Comparison of ENCODE assay signal across 16 cellular contexts in genomic region chr7:108351715-108352114, GRCh38.
A peak's percentile ranks its signal among the peaks of the same experiment; 100 is the strongest.
DNase-seq lines count a peak whose midpoint lies in the region; ATAC-seq, FAIRE-seq and TF ChIP-seq lines count a peak whose summit lies in the region.
"Had no signal": no experiment of that assay in that cellular context is flagged by ENCODE, and none has a peak within 500 bp of the region (broad histone marks: within the 10 kb centered on the region; RNA-seq: fewer than 3 reads in every experiment).

No MANE protein-coding gene starts in this region.

- dilution Hi-C loops in endothelial cell of umbilical vein (cut with MboI; ENCODE audit: extremely low pct_ligation_motif_present, low sequenced_read_pairs) = no loop called here

- TF ChIP-seq EP300 in A549 (IDR thresholded peaks at IDR 0.05) = peak; percentile 53 to 54; a peak in 2 of 5 replicates

- peaks cover 61% of the 10 kb centered on the region for H3K4me1 ChIP-seq in A549
- peaks cover 7% of the 10 kb centered on the region for H3K4me1 ChIP-seq in endothelial cell of umbilical vein (ENCODE audit: control insufficient read depth, extremely low read depth, insufficient read depth, low read length)
- no peaks in the 10 kb centered on the region for H3K4me1 ChIP-seq in foreskin keratinocyte
- H3K4me1 ChIP-seq: heart left ventricle, psoas muscle, tibial artery had no signal

- peak; percentile 39 for FAIRE-seq in A549 (lab: Jason Lieb, UNC)
- FAIRE-seq in endothelial cell of umbilical vein (lab: Jason Lieb, UNC) = peak; percentile 81
- FAIRE-seq: GM12891 had no signal

- CTCF ChIA-PET in A549 (lab: Yijun Ruan, JAX) (no interaction called here), endothelial cell of umbilical vein (lab: Charles Lee) (no interaction called here)

- TF ChIP-seq CTCF in A549 (IDR thresholded peaks at IDR 0.05) (no peak), endothelial cell of umbilical vein (IDR thresholded peaks at IDR 0.05; ENCODE audit: extremely low read depth in 1 of 2, insufficient read depth in 1 of 2, low read depth in 1 of 2, low read length in 2 of 2) (no peak), foreskin keratinocyte (conservative IDR thresholded peaks at IDR 0.05) (no peak)

- H3K9ac ChIP-seq in endothelial cell of umbilical vein (replicated peaks; ENCODE audit: extremely low read depth, insufficient read depth, low read length) = no peak overlapping the region

- H2AFZ ChIP-seq in endothelial cell of umbilical vein (ENCODE audit: low read depth, low read length) = no peak overlapping the region

- peak overlapping the region; percentile 61 to 69 for H3K27ac ChIP-seq in A549
- no peak overlapping the region for H3K27ac ChIP-seq in endothelial cell of umbilical vein (ENCODE audit: insufficient read depth, low read depth, low read length)
- no peak overlapping the region for H3K27ac ChIP-seq in foreskin keratinocyte
- H3K27ac ChIP-seq: heart left ventricle, psoas muscle, tibial artery had no signal

- H3K79me2 ChIP-seq in endothelial cell of umbilical vein (ENCODE audit: control insufficient read depth, insufficient read depth, low read length) = peaks cover 17% of the 10 kb centered on the region

- ATAC-seq in A549 (peak; percentile 82 to 85), foreskin keratinocyte (no peak), HG02840 (IDR thresholded peaks at IDR 0.05; ENCODE audit: low FRiP score, unreplicated experiment) (no peak)
- ATAC-seq: heart left ventricle, left colon, psoas muscle had no signal

- no peaks in the 10 kb centered on the region for H3K9me3 ChIP-seq in A549
- no peaks in the 10 kb centered on the region for H3K9me3 ChIP-seq in endothelial cell of umbilical vein (replicated peaks; ENCODE audit: control insufficient read depth, insufficient read depth, low read length)
- H3K9me3 ChIP-seq: heart left ventricle, psoas muscle, tibial artery had no signal

- TF ChIP-seq POLR2A in A549 (IDR thresholded peaks at IDR 0.05; ENCODE audit: low read length) (no peak), endothelial cell of umbilical vein (IDR thresholded peaks at IDR 0.05; ENCODE audit: low read depth, low read length) (no peak)

- no TSS peak for BruUV-seq in endothelial cell of umbilical vein (replicated peaks; lab: Mats Ljungman, UMichigan)

- no peaks in the 10 kb centered on the region for H4K20me1 ChIP-seq in endothelial cell of umbilical vein (replicated peaks; ENCODE audit: control insufficient read depth, extremely low read depth, insufficient read depth, low read length)

- DNase-seq in A549 (ENCODE audit: low read depth in 1 of 2, low spot score in 1 of 2) = peak; percentile 55 to 57
- peak; percentile 52 for DNase-seq in NCI-H1105 (lab: John Stamatoyannopoulos, UW)
- peak; percentile 34 for DNase-seq in NCI-H345 treated with DMSO at 0.1 percent for 48 hours (lab: John Stamatoyannopoulos, UW; ENCODE audit: unreplicated experiment)
- DNase-seq in endothelial cell of umbilical vein (ENCODE audit: low read depth, low spot score) = peak; percentile 10
- DNase-seq in NOMO-1 treated with dmso at 0.1 percent for 144 hours (lab: John Stamatoyannopoulos, UW; ENCODE audit: unreplicated experiment) = no peak
- DNase-seq in foreskin keratinocyte = no peak
- DNase-seq in activated effector memory CD4-positive, alpha-beta T cell treated with anti-CD3 and anti-CD28 coated beads, Interleukin-2, amount 50 U/mL, for 16 hours = no peak
- DNase-seq: activated CD4-positive, alpha-beta memory T cell treated with anti-CD3 and anti-CD28 coated beads for 36 hours; heart left ventricle; left colon; NCI-H1048; psoas muscle; T1000; tibial artery had no signal

- H3K4me2 ChIP-seq in A549 (peak overlapping the region; percentile 74), endothelial cell of umbilical vein (ENCODE audit: insufficient read depth, low read length) (no peak overlapping the region)

- 0 out of 5 replicates have a peak, but pooled peaks of 1 of the 2 experiments have one; percentile 38 for TF ChIP-seq RAD21 in A549 (conservative IDR thresholded peaks at IDR 0.05 in 1 of 2, IDR thresholded peaks at IDR 0.05 in 1 of 2)

- no peaks in the 10 kb centered on the region for H3K36me3 ChIP-seq in endothelial cell of umbilical vein (ENCODE audit: control insufficient read depth in 2 of 2, extremely low read depth in 1 of 2, insufficient read depth in 2 of 2, low read length in 2 of 2)
- H3K36me3 ChIP-seq: heart left ventricle, tibial artery had no signal

- H3K4me3 ChIP-seq in A549 (peak overlapping the region; percentile 2; the same call in 1 of the 3 replicates), endothelial cell of umbilical vein (replicated peaks in 1 of 3; ENCODE audit: insufficient read depth in 1 of 3, low read depth in 1 of 3, low read length in 3 of 3) (no peak overlapping the region)
- H3K4me3 ChIP-seq: heart left ventricle, psoas muscle, tibial artery had no signal

- H3K9me1 ChIP-seq in endothelial cell of umbilical vein (replicated peaks; ENCODE audit: control insufficient read depth, extremely low read depth, insufficient read depth, low read length) = no peaks in the 10 kb centered on the region

- POLR2A ChIA-PET in A549 (lab: Yijun Ruan, JAX) (interaction anchor here (1.2 kb wide), 1 partner anchor 104 kb away, joined by 4 read pairs; the partner anchor contains the start of gene NRCAM), endothelial cell of umbilical vein (lab: Charles Lee) (interaction anchor here (0.6 kb wide), 1 partner anchor 21 kb away, joined by 3 read pairs; no protein-coding TSS in a partner anchor)

- H3K27me3 ChIP-seq in endothelial cell of umbilical vein (ENCODE audit: control insufficient read depth in 2 of 2, insufficient read depth in 2 of 2, low read length in 2 of 2) (no peaks in the 10 kb centered on the region), foreskin keratinocyte (no peaks in the 10 kb centered on the region)
- H3K27me3 ChIP-seq: heart left ventricle, tibial artery had no signal

- intact Hi-C loops in endothelial cell of umbilical vein (cut with micrococcal nuclease) = no loop called here

TF ChIP-seq in A549, 52 proteins besides CTCF, POLR2A, EP300 and RAD21 (continues in another document):
- TF ChIP-seq NR3C1 (IDR thresholded peaks at IDR 0.05) (no peak), ZFP36 (IDR thresholded peaks at IDR 0.05; ENCODE audit: borderline replicate concordance, partially characterized antibody) (no peak), FOSL2 (IDR thresholded peaks at IDR 0.05) (peak; percentile 77), FOSL2 (CRISPR knock-in tag; IDR thresholded peaks at IDR 0.05) (peak; percentile 89), JUNB (IDR thresholded peaks at IDR 0.05) (peak; percentile 91), GATA3 (IDR thresholded peaks at IDR 0.05; ENCODE audit: borderline replicate concordance) (peak; percentile 78), HOXA7 (CRISPR knock-in tag; IDR thresholded peaks at IDR 0.05) (0 out of 2 replicates have a peak, but pooled peaks have one; percentile 14), FOXS1 (CRISPR knock-in tag; IDR thresholded peaks at IDR 0.05) (peak; percentile 72; the same call in 1 of the 2 replicates), SMC3 (IDR thresholded peaks at IDR 0.05) (peak; percentile 37; the same call in 1 of the 3 replicates), CBX8 (IDR thresholded peaks at IDR 0.05) (no peak), EHF (CRISPR knock-in tag; IDR thresholded peaks at IDR 0.05) (no peak), BHLHE40 (IDR thresholded peaks at IDR 0.05; ENCODE audit: low read depth, low read length) (no peak), ESRRA (IDR thresholded peaks at IDR 0.05; ENCODE audit: borderline replicate concordance, low read length) (no peak), TFCP2L1 (CRISPR knock-in tag; IDR thresholded peaks at IDR 0.05) (no peak), CEBPB (IDR thresholded peaks at IDR 0.05) (peak; percentile 47 to 74; a peak in 3 of 4 replicates)

TF ChIP-seq in endothelial cell of umbilical vein, 7 proteins besides CTCF, POLR2A, EP300 and RAD21:
- TF ChIP-seq POLR2AphosphoS5 (IDR thresholded peaks at IDR 0.05; ENCODE audit: insufficient read depth, low read depth, low read length) (peak; percentile 6), MAX (IDR thresholded peaks at IDR 0.05; ENCODE audit: insufficient read depth, insufficient read length) (no peak)

Comparison
In these comparisons a context has a peak if more than half of its experiments do, and no peak if none do; other contexts are left out.
1. ATAC-seq: peak in A549 (2 of 2); none in foreskin keratinocyte (single experiment) and HG02840 (single experiment).
2. DNase-seq: peak in A549 (2 of 2), NCI-H1105 (single experiment), NCI-H345 treated with DMSO at 0.1 percent for 48 hours (single experiment) and endothelial cell of umbilical vein (single experiment); none in NOMO-1 treated with dmso at 0.1 percent for 144 hours (single experiment), foreskin keratinocyte (0 of 2) and activated effector memory CD4-positive, alpha-beta T cell treated with anti-CD3 and anti-CD28 coated beads, Interleukin-2, amount 50 U/mL, for 16 hours (single experiment).
3. H3K27ac ChIP-seq: peak in A549 (2 of 2); none in endothelial cell of umbilical vein (single experiment) and foreskin keratinocyte (single experiment).